ENCODE assay signal across 19 cellular contexts in genomic region chr13:48874165-48874564, GRCh38.
DNase-seq lines count a peak whose midpoint lies in the region; ATAC-seq, FAIRE-seq and TF ChIP-seq lines count a peak whose summit lies in the region.
"Had no signal": no experiment of that assay in that cellular context is flagged by ENCODE, and none has a peak within 500 bp of the region (broad histone marks: within the 10 kb centered on the region; RNA-seq: fewer than 3 reads in every experiment).

No MANE protein-coding gene starts in this region.

- no peak overlapping the region for H3K9ac ChIP-seq in BLaER1
- H3K9ac ChIP-seq in kidney (ENCODE audit: low read length in 2 of 2), result no peak overlapping the region
- H3K9ac ChIP-seq: KMS-11 had no signal

- no peaks in the 10 kb centered on the region for H3K27me3 ChIP-seq in BLaER1
- H3K27me3 ChIP-seq: MG63 had no signal

- peak; percentile 51 for DNase-seq in OCI-M1 (lab: John Stamatoyannopoulos, UW)
- no peak for DNase-seq in Right ventricle myocardium superior
- no peak for DNase-seq in left colon
- DNase-seq in NAMALWA (ENCODE audit: low spot score), result no peak
- no peak for DNase-seq in kidney
- DNase-seq in germinal center (ENCODE audit: low spot score), result no peak
- DNase-seq: 8988T, C1 segment of cervical spinal cord, MG63, NCI-H1105 treated with DMSO at 0.1 percent for 48 hours, NCI-H187, NCI-H2171, NCI-H446 treated with DMSO at 0.1 percent for 48 hours, NCI-H748 treated with DMSO at 0.1 percent for 48 hours, SHP77 treated with DMSO at 0.1 percent for 48 hours had no signal

- H3K27ac ChIP-seq in BLaER1 (no peak overlapping the region), kidney (ENCODE audit: low read depth in 2 of 2, low read length in 2 of 2) (no peak overlapping the region)
- H3K27ac ChIP-seq: HL-60, KMS-11 had no signal

- ATAC-seq in Right ventricle myocardium superior (ENCODE audit: poor library complexity), result peak; percentile 97
- peak; percentile 99 for ATAC-seq in left colon
- ATAC-seq in HG03175 (IDR thresholded peaks at IDR 0.05; ENCODE audit: unreplicated experiment), result no peak

- no peak for TF ChIP-seq CTCF in kidney (IDR thresholded peaks at IDR 0.05; ENCODE audit: borderline replicate concordance, extremely low read depth, insufficient read depth)

- H3K4me3 ChIP-seq in BLaER1, result no peak overlapping the region
- H3K4me3 ChIP-seq in kidney (ENCODE audit: low read length in 2 of 2), result no peak overlapping the region
- H3K4me3 ChIP-seq: MG63 had no signal

- peak overlapping the region; percentile 4; the same call in 1 of the 2 replicates for H3K4me2 ChIP-seq in BLaER1
- H3K4me2 ChIP-seq: KMS-11 had no signal

- intact Hi-C loops in Right ventricle myocardium superior (cut with DNase I) (no loop called here), left colon (cut with DNase I, micrococcal nuclease) (no loop called here), kidney (cut with DNase I) (no loop called here)

- no peak for FAIRE-seq in kidney (lab: Jason Lieb, UNC)

- H4K20me1 ChIP-seq in BLaER1, result no peaks in the 10 kb centered on the region

- H3K4me1 ChIP-seq in BLaER1 (peaks cover 6% of the 10 kb centered on the region; the same call in 1 of the 2 replicates), kidney (ENCODE audit: control insufficient read depth in 1 of 2, insufficient read depth in 1 of 2, low read depth in 1 of 2, low read length in 2 of 2) (no peaks in the 10 kb centered on the region)

- no peaks in the 10 kb centered on the region for H3K36me3 ChIP-seq in BLaER1
- H3K36me3 ChIP-seq in kidney (ENCODE audit: control insufficient read depth in 1 of 2, insufficient read depth in 2 of 2, low read length in 2 of 2), result no peaks in the 10 kb centered on the region
- H3K36me3 ChIP-seq: MG63 had no signal

- no peaks in the 10 kb centered on the region for H3K9me3 ChIP-seq in BLaER1
- H3K9me3 ChIP-seq in kidney (ENCODE audit: control insufficient read depth in 1 of 2, low read length in 2 of 2), result no peaks in the 10 kb centered on the region
- H3K9me3 ChIP-seq: MG63 had no signal
